Comparison of ENCODE assay signal across 8 cellular contexts in the genomic region with DNA sequence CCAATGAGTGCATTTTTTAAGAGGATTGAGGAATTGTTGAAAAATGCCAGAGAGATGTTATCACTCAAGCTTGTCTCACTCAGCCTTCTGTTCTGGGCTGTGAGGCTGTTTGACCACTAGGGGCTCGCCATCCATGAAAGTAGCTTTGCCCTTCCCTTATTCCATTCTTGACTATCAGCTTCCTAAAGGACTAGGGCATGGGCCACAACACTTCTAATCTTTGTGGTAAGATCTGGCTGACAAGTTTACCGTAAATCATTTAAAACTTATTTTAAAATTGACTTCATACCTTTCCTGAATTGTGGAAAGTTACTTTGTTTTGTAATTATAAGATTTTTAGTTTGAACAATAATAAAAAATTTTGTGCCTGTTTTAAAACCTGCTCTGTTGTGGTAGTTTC. TPM values are rescaled to one million over a fixed set of nuclear protein-coding genes. Genes with fewer than 3 reads are reported as not detected.
DNase-seq lines count a peak whose midpoint lies in the region; ATAC-seq, FAIRE-seq and TF ChIP-seq lines count a peak whose summit lies in the region.

No MANE protein-coding gene starts in this region.

- H3K27ac ChIP-seq in brain microvascular endothelial cell = no peak overlapping the region

- peak; percentile 94 for TF ChIP-seq CTCF in brain microvascular endothelial cell (IDR thresholded peaks at IDR 0.05; ENCODE audit: low read depth, low read length, missing control alignments)

- H3K9me3 Mint-ChIP-seq in immature natural killer cell = no peaks in the 10 kb centered on the region

- no peak overlapping the region for H3K4me3 ChIP-seq in brain microvascular endothelial cell (ENCODE audit: low read depth, low read length)

- in situ Hi-C loops in brain microvascular endothelial cell (cut with HindIII; ENCODE audit: low pct_ligation_motif_present, low sequenced_read_pairs) = no loop called here

- H3K4me1 Mint-ChIP-seq in immature natural killer cell = no peaks in the 10 kb centered on the region

- H3K4me3 Mint-ChIP-seq in immature natural killer cell = no peak overlapping the region

- H3K27ac Mint-ChIP-seq in immature natural killer cell = no peak overlapping the region

- no peaks in the 10 kb centered on the region for H3K27me3 Mint-ChIP-seq in immature natural killer cell (ENCODE audit: low read depth in 3 of 3)

- no peaks in the 10 kb centered on the region for H3K27me3 ChIP-seq in brain microvascular endothelial cell (replicated peaks)

- ATAC-seq in GM19397 (IDR thresholded peaks at IDR 0.05; ENCODE audit: unreplicated experiment) = no peak
- no peak for ATAC-seq in GM19328 (IDR thresholded peaks at IDR 0.05; ENCODE audit: unreplicated experiment)

- peak; percentile 11 to 21 for DNase-seq in SHP77 (lab: John Stamatoyannopoulos, UW)
- DNase-seq in SHP77 treated with DMSO at 0.1 percent for 48 hours (lab: John Stamatoyannopoulos, UW) = no peak
- DNase-seq in NAMALWA (ENCODE audit: low spot score) = peak; percentile 45
- peak; percentile 74 for DNase-seq in brain microvascular endothelial cell
- no peak for DNase-seq in immature natural killer cell

- peaks cover 12% of the 10 kb centered on the region for H3K36me3 ChIP-seq in brain microvascular endothelial cell (replicated peaks)

- peaks cover 0 to 20% (median 18%) of the 10 kb centered on the region in 3 donors for H3K36me3 Mint-ChIP-seq in immature natural killer cell

- peak; percentile 33 for FAIRE-seq in islet of Langerhans (lab: Jason Lieb, UNC)

RNA-seq across cellular contexts. Expression of gene TJP2, which starts 49.5 kb away (rescaled TPM):
- polyA plus RNA-seq in immature natural killer cell = 1 to 10 TPM; 1.5 to 4.9 (median 1.5) TPM

Comparison
In these comparisons a context has a peak if more than half of its experiments do, and no peak if none do; other contexts are left out.
1. DNase-seq: peak in SHP77 (2 of 2), NAMALWA (single experiment) and brain microvascular endothelial cell (single experiment); none in SHP77 treated with DMSO at 0.1 percent for 48 hours (single experiment) and immature natural killer cell (0 of 3).